Comparison of ENCODE assay signal across 1 cellular context in genomic region chr18:57134564-57135211, GRCh38.
A peak's percentile ranks its signal among the peaks of the same experiment; 100 is the strongest.
TF ChIP-seq lines count a peak whose summit lies in the region.

No MANE protein-coding gene starts in this region.

TF ChIP-seq in H1, 55 proteins besides CTCF, POLR2A, EP300 and RAD21:
- TF ChIP-seq CEBPB (IDR thresholded peaks at IDR 0.05; ENCODE audit: low read depth, low read length), result peak; percentile 88
- TF ChIP-seq POU5F1 (IDR thresholded peaks at IDR 0.05; ENCODE audit: low read depth, low read length), result no peak
TF ChIP-seq in H1: peak in this region for 1.
